8 cellular contexts compared by ENCODE assay signal in the genomic region with DNA sequence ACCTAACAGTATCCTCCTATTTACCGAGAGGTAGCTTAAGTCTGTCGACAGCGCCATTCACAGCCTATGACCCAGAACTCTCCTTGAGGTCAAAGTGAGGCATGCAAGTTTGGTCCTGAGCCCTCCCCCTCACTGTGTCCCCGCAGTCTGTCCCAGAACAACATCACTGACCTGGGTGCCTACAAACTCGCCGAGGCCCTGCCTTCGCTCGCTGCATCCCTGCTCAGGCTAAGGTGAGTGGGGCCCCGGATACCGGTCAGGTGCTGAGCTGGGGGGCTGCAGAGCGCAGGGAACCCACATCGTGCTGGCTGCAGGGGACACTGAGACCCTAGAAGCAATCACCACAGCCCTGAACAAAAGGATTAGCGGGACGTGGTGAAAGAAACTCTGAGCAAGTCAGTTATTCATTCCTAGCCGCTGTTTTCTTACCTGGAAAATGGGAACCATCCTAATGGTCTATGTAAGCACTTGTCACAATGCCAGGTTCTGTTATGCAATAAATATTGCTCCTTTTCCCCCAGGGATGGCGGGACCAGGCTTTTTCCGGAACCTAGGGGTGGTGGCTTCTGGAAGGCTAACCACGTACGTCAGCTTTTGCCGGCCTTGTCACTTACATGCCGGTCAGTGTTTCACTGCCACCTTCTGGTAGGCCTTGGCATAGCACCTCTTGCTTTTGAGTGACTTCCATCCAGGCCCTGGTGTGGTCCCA. TPM values are rescaled to one million over a fixed set of nuclear protein-coding genes. Genes with fewer than 3 reads are reported as not detected.
DNase-seq lines count a peak whose midpoint lies in the region; ATAC-seq and TF ChIP-seq lines count a peak whose summit lies in the region.

No MANE protein-coding gene starts in this region.

- intact Hi-C loops in right lobe of liver (cut with DNase I) = loop anchor here in 1 of 2 donors (10.0 kb wide), 1 partner anchor 154 kb away; no protein-coding TSS in a partner anchor

- peak overlapping the region in 1 of 3 donors; percentile 10 for H3K4me3 ChIP-seq in right lobe of liver

- DNase-seq in DMS 273 treated with DMSO at 0.1 percent for 48 hours (lab: John Stamatoyannopoulos, UW) (peak; percentile 59), NCI-H510A (lab: John Stamatoyannopoulos, UW) (peak; percentile 36), dedifferentiated amniotic fluid mesenchymal stem cell (ENCODE audit: extremely low spot score) (peak; percentile 95), right lobe of liver (peak; percentile 87 to 94 (median 89))
- peak; percentile 62 to 80 for DNase-seq in activated CD4-positive, alpha-beta T cell treated with anti-CD3 and anti-CD28 coated beads for 4 hours
- peak; percentile 88 for DNase-seq in stimulated activated CD4-positive, alpha-beta T cell treated with anti-CD3 and anti-CD28 coated beads, Interleukin-4, amount 100 ng/mL, for 24 hours

- H3K27ac ChIP-seq in right lobe of liver = peak overlapping the region in 1 of 3 donors; percentile 27

- 0% methylated on average over 7 of the region's 21 CpGs for WGBS in right lobe of liver (ENCODE audit: insufficient coverage, low coverage, low lambda C conversion rate, missing lambda C conversion rate)

- H3K36me3 ChIP-seq in right lobe of liver = no peaks in the 10 kb centered on the region

- H3K4me1 ChIP-seq in right lobe of liver = peaks cover 0 to 38% (median 17%) of the 10 kb centered on the region in 4 donors

- no peaks in the 10 kb centered on the region for H3K9me3 ChIP-seq in right lobe of liver

- H3K27me3 ChIP-seq in right lobe of liver = no peaks in the 10 kb centered on the region

- TF ChIP-seq POLR2A in right lobe of liver (IDR thresholded peaks at IDR 0.05) = no peak

- ATAC-seq in HG02973 (IDR thresholded peaks at IDR 0.05; ENCODE audit: unreplicated experiment) (peak; percentile 53), right lobe of liver (peak; percentile 73 to 80 (median 75)), GM21619 (IDR thresholded peaks at IDR 0.05; ENCODE audit: unreplicated experiment) (no peak)

- TF ChIP-seq CTCF in right lobe of liver (IDR thresholded peaks at IDR 0.05) = peak; percentile 95 to 97 (median 96)

RNA-seq across cellular contexts. Expression of a gene that starts 23.8 kb away (rescaled TPM):
- 10 to 100 TPM; 35.8 to 93.8 (median 54.1) TPM for total RNA-seq in right lobe of liver

RNA-seq across cellular contexts. Expression of a gene that starts 25.9 kb away (rescaled TPM):
- 10 to 100 TPM; 15.2 to 25.9 (median 19.8) TPM for total RNA-seq in right lobe of liver

RNA-seq across cellular contexts. Expression of a gene that starts 41.4 kb away (rescaled TPM):
- total RNA-seq in right lobe of liver = 1 to 10 TPM in 5 of 6 experiments, under 1 TPM in 1; 0.95 to 6.4 (median 3.3) TPM

Comparison
In these comparisons a context has a peak if more than half of its experiments do, and no peak if none do; other contexts are left out.
1. DNase-seq: peak in every context shown above with its lines; median percentile 95 in dedifferentiated amniotic fluid mesenchymal stem cell; 89 in right lobe of liver; 88 in stimulated activated CD4-positive, alpha-beta T cell treated with anti-CD3 and anti-CD28 coated beads, Interleukin-4, amount 100 ng/mL, for 24 hours; 71 in activated CD4-positive, alpha-beta T cell treated with anti-CD3 and anti-CD28 coated beads for 4 hours; 59 in DMS 273 treated with DMSO at 0.1 percent for 48 hours; 36 in NCI-H510A.